34 cellular contexts compared by ENCODE assay signal in genomic region chr7:106839511-106839910, GRCh38. TPM values are rescaled to one million over a fixed set of nuclear protein-coding genes. Genes with fewer than 3 reads are reported as not detected.
"Had no signal": no experiment of that assay in that cellular context is flagged by ENCODE, and none has a peak within 500 bp of the region (broad histone marks: within the 10 kb centered on the region; RNA-seq: fewer than 3 reads in every experiment).

No MANE protein-coding gene starts in this region.

- H3K9me3 Mint-ChIP-seq: activated T-cell treated with anti-CD3 and anti-CD28 coated beads, Interleukin-2, amount 50 U/mL, for 72 hours; mesothelial cell of epicardium; type B pancreatic cell had no signal

- H3K9ac ChIP-seq: parathyroid adenoma had no signal

- H3K27me3 ChIP-seq: adrenal gland, body of pancreas, cardiac muscle cell, colonic mucosa, esophagus squamous epithelium, gastrocnemius medialis, uterus had no signal

- DNase-seq: activated CD4-positive, alpha-beta T cell treated with anti-CD3 and anti-CD28 coated beads, Interleukin-2, amount 50 U/mL, for 1 hour; activated naive CD4-positive, alpha-beta T cell; activated T-cell treated with anti-CD3 and anti-CD28 coated beads for 4 hours; activated T-cell treated with anti-CD3 and anti-CD28 coated beads, Interleukin-2, amount 50 U/mL, for 72 hours; adrenal gland; aorta; body of pancreas; cerebellar nuclear complex; colonic mucosa; effector CD8-positive, alpha-beta T cell; esophagus squamous epithelium; gastrocnemius medialis; islet precursor cell; left ventricle myocardium inferior; naive thymus-derived CD4-positive, alpha-beta T cell; nucleus accumbens; psoas muscle; stimulated activated CD4-positive, alpha-beta T cell treated with anti-CD3 and anti-CD28 coated beads, Interleukin-1b, Interleukin-23, amount 100 ng/mL, for 48 hours; stimulated activated CD4-positive, alpha-beta T cell treated with anti-CD3 and anti-CD28 coated beads, Interleukin-4, amount 100 ng/mL, for 4 hours; stimulated activated CD8-positive, alpha-beta memory T cell treated with anti-CD3 and anti-CD28 coated beads, Interleukin-4, amount 100 ng/mL, for 48 hours; stimulated activated naive CD4-positive, alpha-beta T cell; T-helper 2 cell; uterus had no signal

- H3K36me3 ChIP-seq: adrenal gland, cardiac muscle cell, colonic mucosa, esophagus squamous epithelium, gastrocnemius medialis, left ventricle myocardium inferior, thoracic aorta, uterus had no signal

- H3K4me1 ChIP-seq: adrenal gland, body of pancreas, colonic mucosa, esophagus squamous epithelium, gastrocnemius medialis, left ventricle myocardium inferior, parathyroid adenoma, psoas muscle, uterus had no signal

- H3K27ac Mint-ChIP-seq: activated naive CD4-positive, alpha-beta T cell treated with anti-CD3 and anti-CD28 coated beads, Interleukin-2, amount 50 U/mL, for 72 hours; activated T-cell treated with anti-CD3 and anti-CD28 coated beads, Interleukin-2, amount 50 U/mL, for 72 hours; mesothelial cell of epicardium; naive thymus-derived CD4-positive, alpha-beta T cell; type B pancreatic cell had no signal

- H3K4me3 Mint-ChIP-seq: activated T-cell treated with anti-CD3 and anti-CD28 coated beads, Interleukin-2, amount 50 U/mL, for 72 hours; mesothelial cell of epicardium; naive thymus-derived CD4-positive, alpha-beta T cell; neural crest cell; type B pancreatic cell had no signal

- H3K79me2 ChIP-seq: hepatocyte, parathyroid adenoma had no signal

- H3K4me2 ChIP-seq: hepatocyte, smooth muscle cell had no signal

- H3K4me1 Mint-ChIP-seq: neural crest cell had no signal

- ATAC-seq: activated naive CD4-positive, alpha-beta T cell treated with anti-CD3 and anti-CD28 coated beads, Interleukin-2, amount 50 U/mL, for 72 hours; activated T-cell treated with anti-CD3 and anti-CD28 coated beads, Interleukin-2, amount 50 U/mL, for 72 hours; body of pancreas; gastrocnemius medialis; naive thymus-derived CD4-positive, alpha-beta T cell; psoas muscle had no signal

- H3K4me3 ChIP-seq: adrenal gland, body of pancreas, cardiac muscle cell, colonic mucosa, esophagus squamous epithelium, gastrocnemius medialis, hepatocyte, left ventricle myocardium inferior, lung, psoas muscle, smooth muscle cell, thoracic aorta, uterus had no signal

- H3K36me3 Mint-ChIP-seq: activated naive CD4-positive, alpha-beta T cell treated with anti-CD3 and anti-CD28 coated beads, Interleukin-2, amount 50 U/mL, for 72 hours; mesothelial cell of epicardium; naive thymus-derived CD4-positive, alpha-beta T cell; type B pancreatic cell had no signal

- H3K27ac ChIP-seq: adrenal gland, body of pancreas, cardiac muscle cell, colonic mucosa, epithelial cell of prostate, esophagus squamous epithelium, gastrocnemius medialis, hepatocyte, left ventricle myocardium inferior, parathyroid adenoma, psoas muscle, thoracic aorta, uterus had no signal

- H3K9me3 ChIP-seq: adrenal gland, body of pancreas, colonic mucosa, esophagus squamous epithelium, gastrocnemius medialis, left ventricle myocardium inferior, psoas muscle, thoracic aorta, uterus had no signal

RNA-seq across cellular contexts. Expression of gene PIK3CG, which starts 25.6 kb away (rescaled TPM):
- total RNA-seq: neural crest cell, smooth muscle cell had no signal
- polyA plus RNA-seq: cardiac muscle cell, smooth muscle cell had no signal
